9 cellular contexts compared by ENCODE assay signal in the genomic region with DNA sequence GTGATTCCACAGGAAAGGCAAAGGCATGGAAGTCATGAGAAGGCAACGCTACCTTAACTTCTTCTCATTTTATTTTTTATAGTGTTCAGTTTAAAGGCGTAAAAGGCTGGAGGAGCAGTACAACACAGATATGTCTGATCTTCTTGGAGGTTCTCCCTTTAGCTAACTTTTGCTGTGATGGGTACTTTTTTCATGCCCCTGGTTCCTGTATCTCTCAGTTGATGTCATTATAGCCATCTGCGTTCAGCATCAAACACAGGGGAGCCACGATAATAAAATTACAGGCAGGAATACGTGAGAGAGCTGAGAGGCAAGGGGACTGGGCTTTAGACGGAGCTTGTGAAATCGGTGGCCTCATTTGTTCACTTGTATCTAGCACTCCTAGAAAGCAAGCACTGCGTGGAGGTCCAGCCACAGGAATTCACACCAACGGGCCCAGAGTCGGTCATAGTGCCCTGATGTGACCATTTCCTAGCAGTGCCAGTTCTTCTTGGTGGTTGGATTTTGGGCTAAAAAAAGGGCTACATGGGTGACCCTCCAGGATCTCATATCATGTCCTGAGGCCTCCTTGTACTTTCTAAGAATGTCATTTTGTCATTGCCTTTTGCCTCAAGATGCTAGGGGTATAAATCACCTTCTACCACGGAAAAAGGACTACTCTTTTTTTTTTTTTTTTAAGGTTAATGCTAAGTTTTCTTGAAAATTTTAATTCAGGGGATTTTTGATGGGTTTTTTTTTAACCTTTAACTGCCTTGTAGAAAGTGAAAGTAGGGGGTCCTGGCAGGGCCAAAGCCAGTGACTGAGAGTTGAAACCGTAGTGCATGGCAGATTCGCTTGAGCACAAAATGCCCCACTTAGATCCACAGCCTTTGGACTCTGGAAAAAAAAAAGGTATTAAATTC.
DNase-seq lines count a peak whose midpoint lies in the region; ATAC-seq and TF ChIP-seq lines count a peak whose summit lies in the region.
"Had no signal": no experiment of that assay in that cellular context is flagged by ENCODE, and none has a peak within 500 bp of the region (broad histone marks: within the 10 kb centered on the region; RNA-seq: fewer than 3 reads in every experiment).

No MANE protein-coding gene starts in this region.

- peaks cover 98 to 100% (median 100%) of the 10 kb centered on the region in 3 donors for H3K4me1 Mint-ChIP-seq in T-cell

- H3K27ac Mint-ChIP-seq in T-cell, result peak overlapping the region; percentile 77 to 82

- intact Hi-C loops in psoas muscle (cut with DNase I) (no loop called here), prostate gland (cut with DNase I) (no loop called here), mucosa of descending colon (cut with DNase I, micrococcal nuclease) (no loop called here)

- peak overlapping the region; percentile 70 to 76 (median 75) for H3K4me3 Mint-ChIP-seq in T-cell

- no peaks in the 10 kb centered on the region for H3K9me3 Mint-ChIP-seq in T-cell

- 51 to 79% (median 59%) methylated on average over 13 of the region's 13 CpGs for WGBS in psoas muscle, 3 donors
- 90% methylated on average over 13 of the region's 13 CpGs for WGBS in prostate gland

- H3K36me3 ChIP-seq in psoas muscle (ENCODE audit: insufficient read depth in 1 of 2, low read depth in 1 of 2) (no peaks in the 10 kb centered on the region), prostate gland (no peaks in the 10 kb centered on the region), mucosa of descending colon (ENCODE audit: low read depth) (no peaks in the 10 kb centered on the region)

- DNase-seq in T-cell (peak in 3 of 34 experiments; percentile 17 to 46 (median 23)), psoas muscle (no peak), NOMO-1 treated with dmso at 0.1 percent for 144 hours (lab: John Stamatoyannopoulos, UW; ENCODE audit: unreplicated experiment) (no peak), prostate gland (ENCODE audit: low spot score) (no peak), mucosa of descending colon (no peak)
- DNase-seq: mesendoderm had no signal

- TF ChIP-seq CTCF in psoas muscle (IDR thresholded peaks at IDR 0.05) (no peak), prostate gland (IDR thresholded peaks at IDR 0.05) (no peak), mucosa of descending colon (IDR thresholded peaks at IDR 0.05) (no peak)

- ATAC-seq in GM18909 (IDR thresholded peaks at IDR 0.05; ENCODE audit: poor library complexity, unreplicated experiment), result peak; percentile 68
- peak; percentile 54 for ATAC-seq in HG02588 (IDR thresholded peaks at IDR 0.05; ENCODE audit: unreplicated experiment)
- peak in 3 of 4 experiments; percentile 28 to 58 (median 31) for ATAC-seq in T-cell (replicated peaks in 1 of 4)
- ATAC-seq in psoas muscle, result peak in 3 of 4 donors; percentile 31 to 73 (median 41)
- ATAC-seq in mucosa of descending colon, result no peak

- H3K4me3 ChIP-seq in psoas muscle, result no peak overlapping the region
- no peak overlapping the region for H3K4me3 ChIP-seq in prostate gland
- no peak overlapping the region for H3K4me3 ChIP-seq in mucosa of descending colon
- H3K4me3 ChIP-seq: SK-N-MC had no signal

- H3K36me3 Mint-ChIP-seq in T-cell, result peaks cover 55% of the 10 kb centered on the region

- CTCF ChIA-PET in T-cell (lab: Charles Lee), result interaction anchor here (0.7 to 2.3 kb wide), 7 partner anchors 11 to 96 kb away, joined by 3 to 12 read pairs (median 4); no protein-coding TSS in a partner anchor

- H3K4me1 ChIP-seq in psoas muscle (peaks cover 39% of the 10 kb centered on the region), prostate gland (replicated peaks) (no peaks in the 10 kb centered on the region), mucosa of descending colon (ENCODE audit: low read depth) (peaks cover 4% of the 10 kb centered on the region)

- H3K27me3 Mint-ChIP-seq in T-cell, result no peaks in the 10 kb centered on the region

- H3K27ac ChIP-seq in psoas muscle (no peak overlapping the region), prostate gland (no peak overlapping the region)
- H3K27ac ChIP-seq: SK-N-MC had no signal

- POLR2A ChIA-PET in T-cell (lab: Charles Lee), result interaction anchor here in 1 of 2 donors (0.7 to 1.5 kb wide), 3 partner anchors 30 to 59 kb away, joined by 3 to 4 read pairs (median 3); no protein-coding TSS in a partner anchor

- H3K9me3 ChIP-seq in psoas muscle (no peaks in the 10 kb centered on the region), prostate gland (no peaks in the 10 kb centered on the region), mucosa of descending colon (no peaks in the 10 kb centered on the region)

- no peak for TF ChIP-seq POLR2A in prostate gland (IDR thresholded peaks at IDR 0.05)

- H3K27me3 ChIP-seq in psoas muscle (ENCODE audit: insufficient read depth in 3 of 3, low read length in 2 of 3) (no peaks in the 10 kb centered on the region), prostate gland (replicated peaks; ENCODE audit: insufficient read depth) (no peaks in the 10 kb centered on the region)
